ENCODE assay signal across 1 cellular context in the genomic region with DNA sequence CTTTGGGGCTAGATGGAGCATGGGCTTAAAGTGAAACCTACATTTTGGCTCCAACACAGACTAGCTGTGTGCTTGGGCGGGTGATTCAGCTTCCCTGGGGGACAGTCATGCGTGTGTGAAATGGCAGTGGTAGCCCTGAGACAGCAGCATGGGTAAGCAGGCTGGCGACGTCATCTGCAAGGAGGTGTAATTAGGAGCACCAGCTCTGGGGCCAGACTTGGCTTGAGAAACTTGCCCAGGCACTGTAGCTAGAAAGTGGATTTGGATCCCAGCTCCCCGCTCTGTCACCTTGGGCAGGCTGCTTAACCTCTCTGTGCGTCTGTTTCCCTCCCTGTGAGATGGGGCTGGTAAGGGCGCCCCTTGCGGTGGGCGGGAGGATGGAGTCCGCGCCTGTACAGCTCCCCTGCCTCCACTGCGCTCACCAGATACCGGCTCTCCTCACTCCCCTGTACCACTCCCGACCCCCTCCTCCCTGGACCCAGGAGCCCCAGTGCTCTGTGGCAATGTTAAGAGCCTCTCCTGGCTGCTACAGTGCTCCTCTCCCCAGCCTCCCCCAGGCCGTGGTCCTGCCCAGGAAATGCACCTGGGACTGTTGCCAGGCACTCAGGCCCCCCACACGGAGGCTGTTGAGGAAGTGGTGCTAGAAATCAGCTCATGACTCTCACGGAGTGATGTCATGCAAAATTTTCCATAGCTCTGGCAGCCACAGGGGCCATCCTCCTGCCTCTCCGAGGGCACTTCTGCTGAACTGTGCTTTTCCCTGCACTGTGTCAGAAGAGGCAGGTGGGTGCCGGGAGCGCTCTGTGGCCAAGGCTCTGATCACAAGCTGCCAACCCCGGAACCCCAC.
A peak's percentile ranks its signal among the peaks of the same experiment; 100 is the strongest.
TF ChIP-seq lines count a peak whose summit lies in the region.

No MANE protein-coding gene starts in this region.

TF ChIP-seq in HepG2, 621 proteins besides CTCF, POLR2A, EP300 and RAD21 (continued from another document and continues in another):
- TF ChIP-seq SPEN (CRISPR knock-in tag; IDR thresholded peaks at IDR 0.05; ENCODE audit: low read depth) (0 out of 2 replicates have a peak, but pooled peaks have one; percentile 34), RARA (CRISPR knock-in tag; IDR thresholded peaks at IDR 0.05) (0 out of 2 replicates have a peak, but pooled peaks have one; percentile 34), SALL1 (CRISPR knock-in tag; IDR thresholded peaks at IDR 0.05) (peak; percentile 30; the same call in 1 of the 2 replicates), MIXL1 (CRISPR knock-in tag; IDR thresholded peaks at IDR 0.05) (no peak), MAFF (IDR thresholded peaks at IDR 0.05; ENCODE audit: low read depth, low read length) (peak; percentile 20; the same call in 1 of the 2 replicates), PHF8 (CRISPR knock-in tag; IDR thresholded peaks at IDR 0.05) (no peak), ISL2 (CRISPR knock-in tag; IDR thresholded peaks at IDR 0.05) (0 out of 2 replicates have a peak, but pooled peaks have one; percentile 39), ISX (CRISPR knock-in tag; conservative IDR thresholded peaks at IDR 0.05) (no peak), ATF7 (IDR thresholded peaks at IDR 0.05) (peak; percentile 57), ATF7 (CRISPR knock-in tag; IDR thresholded peaks at IDR 0.05) (peak; percentile 36; the same call in 1 of the 2 replicates), HDAC6 (IDR thresholded peaks at IDR 0.05; ENCODE audit: low read depth, low read length) (no peak), RFXANK (CRISPR knock-in tag; IDR thresholded peaks at IDR 0.05) (no peak), NBN (conservative IDR thresholded peaks at IDR 0.05) (no peak), BRCA1 (CRISPR knock-in tag; IDR thresholded peaks at IDR 0.05) (no peak), ZNF776 (CRISPR knock-in tag; IDR thresholded peaks at IDR 0.05) (no peak), HOXD1 (CRISPR knock-in tag; IDR thresholded peaks at IDR 0.05) (peak; percentile 76; the same call in 1 of the 2 replicates), ZNF878 (CRISPR knock-in tag; IDR thresholded peaks at IDR 0.05) (peak; percentile 27; the same call in 1 of the 2 replicates), GTF3A (CRISPR knock-in tag; conservative IDR thresholded peaks at IDR 0.05) (no peak), NKX3-1 (CRISPR knock-in tag; IDR thresholded peaks at IDR 0.05) (0 out of 2 replicates have a peak, but pooled peaks have one; percentile 23), BCL6 (CRISPR knock-in tag; IDR thresholded peaks at IDR 0.05) (peak; percentile 57), ZSCAN22 (CRISPR knock-in tag; IDR thresholded peaks at IDR 0.05) (no peak), SMARCE1 (IDR thresholded peaks at IDR 0.05; ENCODE audit: borderline replicate concordance) (no peak), PPARG (CRISPR knock-in tag; conservative IDR thresholded peaks at IDR 0.05) (no peak), ZNF121 (CRISPR knock-in tag; IDR thresholded peaks at IDR 0.05) (no peak), PAF1 (CRISPR knock-in tag; IDR thresholded peaks at IDR 0.05) (no peak), TBX2 (CRISPR knock-in tag; IDR thresholded peaks at IDR 0.05; ENCODE audit: borderline replicate concordance) (no peak), YY1 (IDR thresholded peaks at IDR 0.05; ENCODE audit: insufficient read depth, insufficient replicate concordance, low read depth, low read length) (no peak), PCBP2 (optimal IDR thresholded peaks at IDR 0.05; ENCODE audit: low read depth, low read length, poor library complexity, severe bottlenecking) (no peak), WIZ (CRISPR knock-in tag; IDR thresholded peaks at IDR 0.05) (no peak), ZNF232 (CRISPR knock-in tag; IDR thresholded peaks at IDR 0.05; ENCODE audit: borderline replicate concordance) (0 out of 2 replicates have a peak, but pooled peaks have one; percentile 26), SRSF4 (IDR thresholded peaks at IDR 0.05; ENCODE audit: low read depth, low read length, poor library complexity, severe bottlenecking) (no peak), NFE2L2 (IDR thresholded peaks at IDR 0.05; ENCODE audit: low read length) (no peak)
- TF ChIP-seq, protein P1, sequence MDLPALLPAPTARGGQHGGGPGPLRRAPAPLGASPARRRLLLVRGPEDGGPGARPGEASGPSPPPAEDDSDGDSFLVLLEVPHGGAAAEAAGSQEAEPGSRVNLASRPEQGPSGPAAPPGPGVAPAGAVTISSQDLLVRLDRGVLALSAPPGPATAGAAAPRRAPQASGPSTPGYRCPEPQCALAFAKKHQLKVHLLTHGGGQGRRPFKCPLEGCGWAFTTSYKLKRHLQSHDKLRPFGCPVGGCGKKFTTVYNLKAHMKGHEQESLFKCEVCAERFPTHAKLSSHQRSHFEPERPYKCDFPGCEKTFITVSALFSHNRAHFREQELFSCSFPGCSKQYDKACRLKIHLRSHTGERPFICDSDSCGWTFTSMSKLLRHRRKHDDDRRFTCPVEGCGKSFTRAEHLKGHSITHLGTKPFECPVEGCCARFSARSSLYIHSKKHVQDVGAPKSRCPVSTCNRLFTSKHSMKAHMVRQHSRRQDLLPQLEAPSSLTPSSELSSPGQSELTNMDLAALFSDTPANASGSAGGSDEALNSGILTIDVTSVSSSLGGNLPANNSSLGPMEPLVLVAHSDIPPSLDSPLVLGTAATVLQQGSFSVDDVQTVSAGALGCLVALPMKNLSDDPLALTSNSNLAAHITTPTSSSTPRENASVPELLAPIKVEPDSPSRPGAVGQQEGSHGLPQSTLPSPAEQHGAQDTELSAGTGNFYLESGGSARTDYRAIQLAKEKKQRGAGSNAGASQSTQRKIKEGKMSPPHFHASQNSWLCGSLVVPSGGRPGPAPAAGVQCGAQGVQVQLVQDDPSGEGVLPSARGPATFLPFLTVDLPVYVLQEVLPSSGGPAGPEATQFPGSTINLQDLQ (CRISPR knock-in tag; IDR thresholded peaks at IDR 0.05): no peak
- TF ChIP-seq, protein P2, sequence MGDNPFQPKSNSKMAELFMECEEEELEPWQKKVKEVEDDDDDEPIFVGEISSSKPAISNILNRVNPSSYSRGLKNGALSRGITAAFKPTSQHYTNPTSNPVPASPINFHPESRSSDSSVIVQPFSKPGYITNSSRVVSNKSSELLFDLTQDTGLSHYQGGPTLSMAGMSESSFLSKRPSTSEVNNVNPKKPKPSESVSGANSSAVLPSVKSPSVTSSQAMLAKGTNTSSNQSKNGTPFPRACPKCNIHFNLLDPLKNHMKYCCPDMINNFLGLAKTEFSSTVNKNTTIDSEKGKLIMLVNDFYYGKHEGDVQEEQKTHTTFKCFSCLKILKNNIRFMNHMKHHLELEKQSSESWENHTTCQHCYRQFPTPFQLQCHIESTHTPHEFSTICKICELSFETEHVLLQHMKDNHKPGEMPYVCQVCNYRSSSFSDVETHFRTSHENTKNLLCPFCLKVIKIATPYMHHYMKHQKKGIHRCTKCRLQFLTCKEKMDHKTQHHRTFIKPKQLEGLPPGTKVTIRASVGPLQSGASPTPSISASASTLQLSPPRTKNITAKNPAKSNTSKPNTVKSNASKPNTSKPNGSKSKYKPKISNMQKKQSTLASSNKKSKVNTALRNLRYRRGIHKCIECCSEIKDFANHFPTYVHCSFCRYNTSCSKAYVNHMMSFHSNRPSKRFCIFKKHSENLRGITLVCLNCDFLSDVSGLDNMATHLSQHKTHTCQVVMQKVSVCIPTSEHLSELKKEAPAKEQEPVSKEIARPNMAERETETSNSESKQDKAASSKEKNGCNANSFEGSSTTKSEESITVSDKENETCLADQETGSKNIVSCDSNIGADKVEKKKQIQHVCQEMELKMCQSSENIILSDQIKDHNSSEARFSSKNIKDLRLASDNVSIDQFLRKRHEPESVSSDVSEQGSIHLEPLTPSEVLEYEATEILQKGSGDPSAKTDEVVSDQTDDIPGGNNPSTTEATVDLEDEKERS (CRISPR knock-in tag; IDR thresholded peaks at IDR 0.05): no peak
- TF ChIP-seq, protein P3, sequence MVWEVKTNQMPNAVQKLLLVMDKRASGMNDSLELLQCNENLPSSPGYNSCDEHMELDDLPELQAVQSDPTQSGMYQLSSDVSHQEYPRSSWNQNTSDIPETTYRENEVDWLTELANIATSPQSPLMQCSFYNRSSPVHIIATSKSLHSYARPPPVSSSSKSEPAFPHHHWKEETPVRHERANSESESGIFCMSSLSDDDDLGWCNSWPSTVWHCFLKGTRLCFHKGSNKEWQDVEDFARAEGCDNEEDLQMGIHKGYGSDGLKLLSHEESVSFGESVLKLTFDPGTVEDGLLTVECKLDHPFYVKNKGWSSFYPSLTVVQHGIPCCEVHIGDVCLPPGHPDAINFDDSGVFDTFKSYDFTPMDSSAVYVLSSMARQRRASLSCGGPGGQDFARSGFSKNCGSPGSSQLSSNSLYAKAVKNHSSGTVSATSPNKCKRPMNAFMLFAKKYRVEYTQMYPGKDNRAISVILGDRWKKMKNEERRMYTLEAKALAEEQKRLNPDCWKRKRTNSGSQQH (CRISPR knock-in tag; IDR thresholded peaks at IDR 0.05; ENCODE audit: low read depth): no peak
- TF ChIP-seq, protein P4, sequence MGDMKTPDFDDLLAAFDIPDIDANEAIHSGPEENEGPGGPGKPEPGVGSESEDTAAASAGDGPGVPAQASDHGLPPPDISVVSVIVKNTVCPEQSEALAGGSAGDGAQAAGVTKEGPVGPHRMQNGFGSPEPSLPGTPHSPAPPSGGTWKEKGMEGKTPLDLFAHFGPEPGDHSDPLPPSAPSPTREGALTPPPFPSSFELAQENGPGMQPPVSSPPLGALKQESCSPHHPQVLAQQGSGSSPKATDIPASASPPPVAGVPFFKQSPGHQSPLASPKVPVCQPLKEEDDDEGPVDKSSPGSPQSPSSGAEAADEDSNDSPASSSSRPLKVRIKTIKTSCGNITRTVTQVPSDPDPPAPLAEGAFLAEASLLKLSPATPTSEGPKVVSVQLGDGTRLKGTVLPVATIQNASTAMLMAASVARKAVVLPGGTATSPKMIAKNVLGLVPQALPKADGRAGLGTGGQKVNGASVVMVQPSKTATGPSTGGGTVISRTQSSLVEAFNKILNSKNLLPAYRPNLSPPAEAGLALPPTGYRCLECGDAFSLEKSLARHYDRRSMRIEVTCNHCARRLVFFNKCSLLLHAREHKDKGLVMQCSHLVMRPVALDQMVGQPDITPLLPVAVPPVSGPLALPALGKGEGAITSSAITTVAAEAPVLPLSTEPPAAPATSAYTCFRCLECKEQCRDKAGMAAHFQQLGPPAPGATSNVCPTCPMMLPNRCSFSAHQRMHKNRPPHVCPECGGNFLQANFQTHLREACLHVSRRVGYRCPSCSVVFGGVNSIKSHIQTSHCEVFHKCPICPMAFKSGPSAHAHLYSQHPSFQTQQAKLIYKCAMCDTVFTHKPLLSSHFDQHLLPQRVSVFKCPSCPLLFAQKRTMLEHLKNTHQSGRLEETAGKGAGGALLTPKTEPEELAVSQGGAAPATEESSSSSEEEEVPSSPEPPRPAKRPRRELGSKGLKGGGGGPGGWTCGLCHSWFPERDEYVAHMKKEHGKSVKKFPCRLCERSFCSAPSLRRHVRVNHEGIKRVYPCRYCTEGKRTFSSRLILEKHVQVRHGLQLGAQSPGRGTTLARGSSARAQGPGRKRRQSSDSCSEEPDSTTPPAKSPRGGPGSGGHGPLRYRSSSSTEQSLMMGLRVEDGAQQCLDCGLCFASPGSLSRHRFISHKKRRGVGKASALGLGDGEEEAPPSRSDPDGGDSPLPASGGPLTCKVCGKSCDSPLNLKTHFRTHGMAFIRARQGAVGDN (CRISPR knock-in tag; IDR thresholded peaks at IDR 0.05): peak; percentile 95
- TF ChIP-seq, protein P5, sequence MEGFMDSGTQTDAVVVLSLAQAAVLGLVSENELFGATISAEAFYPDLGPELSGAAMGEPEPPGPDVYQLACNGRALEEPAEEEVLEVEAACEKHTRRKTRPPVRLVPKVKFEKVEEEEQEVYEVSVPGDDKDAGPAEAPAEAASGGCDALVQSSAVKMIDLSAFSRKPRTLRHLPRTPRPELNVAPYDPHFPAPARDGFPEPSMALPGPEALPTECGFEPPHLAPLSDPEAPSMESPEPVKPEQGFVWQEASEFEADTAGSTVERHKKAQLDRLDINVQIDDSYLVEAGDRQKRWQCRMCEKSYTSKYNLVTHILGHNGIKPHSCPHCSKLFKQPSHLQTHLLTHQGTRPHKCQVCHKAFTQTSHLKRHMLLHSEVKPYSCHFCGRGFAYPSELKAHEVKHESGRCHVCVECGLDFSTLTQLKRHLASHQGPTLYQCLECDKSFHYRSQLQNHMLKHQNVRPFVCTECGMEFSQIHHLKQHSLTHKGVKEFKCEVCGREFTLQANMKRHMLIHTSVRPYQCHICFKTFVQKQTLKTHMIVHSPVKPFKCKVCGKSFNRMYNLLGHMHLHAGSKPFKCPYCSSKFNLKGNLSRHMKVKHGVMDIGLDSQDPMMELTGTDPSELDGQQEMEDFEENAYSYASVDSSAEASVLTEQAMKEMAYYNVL (CRISPR knock-in tag; IDR thresholded peaks at IDR 0.05; ENCODE audit: borderline replicate concordance): no peak
- TF ChIP-seq, protein P6, sequence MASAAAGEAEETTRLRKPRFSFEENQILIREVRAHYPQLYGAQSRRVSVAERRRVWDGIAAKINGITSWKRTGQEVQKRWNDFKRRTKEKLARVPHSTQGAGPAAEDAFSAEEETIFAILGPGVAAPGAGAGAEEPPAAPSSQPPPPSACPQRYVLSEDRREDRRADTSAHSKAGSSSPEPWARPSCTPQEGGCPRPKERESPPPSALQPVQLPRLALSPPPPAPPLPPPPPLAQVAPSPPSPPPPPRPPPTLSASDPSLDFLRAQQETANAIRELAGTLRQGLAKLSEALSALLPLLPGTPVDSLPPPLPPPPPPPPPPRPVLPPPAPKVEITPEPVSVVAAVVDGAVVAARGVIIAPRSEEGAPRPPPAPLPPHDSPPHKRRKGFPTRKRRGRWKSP (CRISPR knock-in tag; IDR thresholded peaks at IDR 0.05): no peak
